1 cellular context compared by ENCODE assay signal in the genomic region with DNA sequence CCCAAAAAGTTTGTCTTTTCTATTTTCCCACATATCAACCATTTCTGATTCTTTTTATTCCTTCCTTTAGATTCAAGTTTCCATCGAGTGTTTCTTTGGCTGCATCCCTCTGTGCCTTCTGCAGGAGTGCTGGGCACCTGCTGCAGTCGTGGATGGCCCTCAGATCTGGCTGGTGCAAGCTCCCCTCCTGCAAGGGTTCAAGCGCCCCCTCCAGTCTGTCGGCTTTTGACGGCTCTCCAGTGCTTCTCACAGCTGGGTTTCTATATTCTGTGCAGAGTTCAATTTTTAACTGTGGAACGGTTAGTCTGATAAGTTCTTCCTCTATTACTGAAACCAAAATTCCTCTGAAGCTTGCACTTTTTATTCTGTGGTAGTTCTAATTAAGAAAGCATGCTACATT.
TF ChIP-seq lines count a peak whose summit lies in the region.

No MANE protein-coding gene starts in this region.

TF ChIP-seq in GM23338, 12 proteins besides CTCF, POLR2A, EP300 and RAD21 (continued from another document):
- TF ChIP-seq STAT1 (IDR thresholded peaks at IDR 0.05; ENCODE audit: unreplicated experiment) (no peak), NANOG (IDR thresholded peaks at IDR 0.05; ENCODE audit: borderline replicate concordance) (no peak), ZNF462 (CRISPR knock-in tag; IDR thresholded peaks at IDR 0.05) (no peak)
